Comparison of ENCODE assay signal across 10 cellular contexts in genomic region chr22:44698531-44699421, GRCh38. TPM values are rescaled to one million over a fixed set of nuclear protein-coding genes. Genes with fewer than 3 reads are reported as not detected.
DNase-seq lines count a peak whose midpoint lies in the region; ATAC-seq and TF ChIP-seq lines count a peak whose summit lies in the region.
"Had no signal": no experiment of that assay in that cellular context is flagged by ENCODE, and none has a peak within 500 bp of the region (broad histone marks: within the 10 kb centered on the region; RNA-seq: fewer than 3 reads in every experiment).

No MANE protein-coding gene starts in this region.

- H3K36me3 ChIP-seq in endodermal cell (ENCODE audit: control insufficient read depth, insufficient read depth, low read length) = no peaks in the 10 kb centered on the region

- ATAC-seq in natural killer cell (peak in 1 of 3 donors; percentile 13), HG03159 (IDR thresholded peaks at IDR 0.05; ENCODE audit: unreplicated experiment) (no peak), GM21528 (IDR thresholded peaks at IDR 0.05; ENCODE audit: low FRiP score, unreplicated experiment) (no peak), GM21360 (IDR thresholded peaks at IDR 0.05; ENCODE audit: unreplicated experiment) (no peak)

- peaks cover 21% of the 10 kb centered on the region for H3K27me3 ChIP-seq in endodermal cell (ENCODE audit: control insufficient read depth, insufficient read depth, low read length, poor library complexity, severe bottlenecking)

- intact Hi-C loops in natural killer cell (cut with micrococcal nuclease) = loop anchor here (2.0 to 5.0 kb wide), 2 partner anchors 14 to 399 kb away; no protein-coding TSS in a partner anchor

- H3K27ac Mint-ChIP-seq in endodermal cell = peak overlapping the region; percentile 44
- peak overlapping the region; percentile 72 to 89 for H3K27ac Mint-ChIP-seq in natural killer cell

- TF ChIP-seq CTCF in endodermal cell (conservative IDR thresholded peaks at IDR 0.05) (no peak), natural killer cell (IDR thresholded peaks at IDR 0.05) (no peak)

- no peak overlapping the region for H3K4me3 Mint-ChIP-seq in endodermal cell
- peak overlapping the region; percentile 42 for H3K4me3 Mint-ChIP-seq in natural killer cell

- no peaks in the 10 kb centered on the region for H3K36me3 Mint-ChIP-seq in endodermal cell (ENCODE audit: low read depth)
- H3K36me3 Mint-ChIP-seq in natural killer cell = no peaks in the 10 kb centered on the region

- H3K9ac ChIP-seq in endodermal cell (ENCODE audit: extremely low read depth, low read length, poor library complexity, severe bottlenecking) = peak overlapping the region; percentile 11

- H3K4me1 ChIP-seq in endodermal cell (ENCODE audit: control insufficient read depth, insufficient read depth, low read length) = peaks cover 12% of the 10 kb centered on the region

- H3K27ac ChIP-seq in endodermal cell (ENCODE audit: low read depth, low read length) = peak overlapping the region; percentile 57

- H3K9me3 Mint-ChIP-seq in endodermal cell = no peaks in the 10 kb centered on the region
- no peaks in the 10 kb centered on the region for H3K9me3 Mint-ChIP-seq in natural killer cell

- DNase-seq in A172 (ENCODE audit: low spot score) (peak; percentile 75), HS-5 (ENCODE audit: low read depth) (peak; percentile 77), endodermal cell (peak; percentile 87), natural killer cell (peak; percentile 40), occipital lobe (lab: John Stamatoyannopoulos, UW) (no peak)
- DNase-seq: AML-193, NCI-H187 had no signal

- no peaks in the 10 kb centered on the region for H3K9me3 ChIP-seq in endodermal cell (ENCODE audit: control insufficient read depth, low read length)

- no peak overlapping the region for H3K4me3 ChIP-seq in endodermal cell (ENCODE audit: low read length)

- H3K4me1 Mint-ChIP-seq in endodermal cell = peaks cover 8% of the 10 kb centered on the region
- peaks cover 40 to 50% of the 10 kb centered on the region in 2 donors for H3K4me1 Mint-ChIP-seq in natural killer cell

- H3K27me3 Mint-ChIP-seq in endodermal cell (ENCODE audit: insufficient read depth) (peaks cover 35% of the 10 kb centered on the region), natural killer cell (ENCODE audit: low read depth in 2 of 2) (no peaks in the 10 kb centered on the region)

- WGBS in endodermal cell (ENCODE audit: insufficient coverage in 1 of 2, insufficient read length in 1 of 2), 2 experiments = 45 to 66% methylated on average over 17 to 23 of the region's 23 CpGs

RNA-seq across cellular contexts. Expression of gene PRR5, which starts 3.2 kb away (rescaled TPM):
- 3.7 and 7.1 TPM in 2 replicates for total RNA-seq in A172 (2014; rRNA removed; shearing (Covaris generic))
- total RNA-seq in endodermal cell (10 to 100 TPM; 32.0 to 37.2 TPM), natural killer cell (100 to 1,000 TPM in 1 of 3 donors, 10 to 100 TPM in 2; 92.6 to 133 (median 93.4) TPM), occipital lobe (13.6 TPM)
- 13.0 TPM for polyA plus RNA-seq in endodermal cell (2013, experiment 1 of 2)
- 12.3 TPM for polyA plus RNA-seq in endodermal cell (2013, experiment 2 of 2)

RNA-seq across cellular contexts. Expression of gene ARHGAP8, which starts 53.6 kb away (rescaled TPM):
- not detected in 2 replicates for total RNA-seq in A172 (2014; rRNA removed; shearing (Covaris generic))
- 10 to 100 TPM; 45.2 to 51.3 TPM for total RNA-seq in endodermal cell
- polyA plus RNA-seq in endodermal cell (2013, experiment 1 of 2) = 9.3 TPM
- polyA plus RNA-seq in endodermal cell (2013, experiment 2 of 2) = 4.3 TPM
- total RNA-seq in natural killer cell = 10 to 100 TPM; 23.6 to 32.6 (median 26.5) TPM
- total RNA-seq in occipital lobe = 1.4 TPM

Comparison
In these comparisons a context has a peak if more than half of its experiments do, and no peak if none do; other contexts are left out.
1. RNA of gene ARHGAP8, which starts 53.6 kb away (total RNA-seq): 45.2 to 51.3 TPM in endodermal cell and 23.6 to 32.6 TPM in natural killer cell; 1.4 TPM in occipital lobe (single experiment) and not detected in A172; every median in the first group is over 10 times any median in the second.